In genomic region chr7:4202154-4202553, GRCh38 we compare ENCODE assay signal across 1 cellular context.
TF ChIP-seq lines count a peak whose summit lies in the region.

No MANE protein-coding gene starts in this region.

TF ChIP-seq in SK-N-SH treated with all-trans-retinoic acid at 6 μM for 48 hours, 23 proteins besides CTCF, POLR2A, EP300 and RAD21 (continued from another document):
- TF ChIP-seq BACH2 (CRISPR knock-in tag; IDR thresholded peaks at IDR 0.05; ENCODE audit: borderline replicate concordance) (no peak), ARNTL (CRISPR knock-in tag; IDR thresholded peaks at IDR 0.05; ENCODE audit: borderline replicate concordance, low read depth) (no peak), TOX (CRISPR knock-in tag; IDR thresholded peaks at IDR 0.05; ENCODE audit: borderline replicate concordance) (no peak), ZC3H10 (CRISPR knock-in tag; IDR thresholded peaks at IDR 0.05) (no peak), PPARA (CRISPR knock-in tag; IDR thresholded peaks at IDR 0.05; ENCODE audit: borderline replicate concordance) (no peak), ZNF70 (CRISPR knock-in tag; IDR thresholded peaks at IDR 0.05) (no peak), ZFP3 (CRISPR knock-in tag; IDR thresholded peaks at IDR 0.05) (no peak), ZNF8 (CRISPR knock-in tag; IDR thresholded peaks at IDR 0.05) (no peak), CSDC2 (CRISPR knock-in tag; IDR thresholded peaks at IDR 0.05) (no peak)
- TF ChIP-seq, protein P1, sequence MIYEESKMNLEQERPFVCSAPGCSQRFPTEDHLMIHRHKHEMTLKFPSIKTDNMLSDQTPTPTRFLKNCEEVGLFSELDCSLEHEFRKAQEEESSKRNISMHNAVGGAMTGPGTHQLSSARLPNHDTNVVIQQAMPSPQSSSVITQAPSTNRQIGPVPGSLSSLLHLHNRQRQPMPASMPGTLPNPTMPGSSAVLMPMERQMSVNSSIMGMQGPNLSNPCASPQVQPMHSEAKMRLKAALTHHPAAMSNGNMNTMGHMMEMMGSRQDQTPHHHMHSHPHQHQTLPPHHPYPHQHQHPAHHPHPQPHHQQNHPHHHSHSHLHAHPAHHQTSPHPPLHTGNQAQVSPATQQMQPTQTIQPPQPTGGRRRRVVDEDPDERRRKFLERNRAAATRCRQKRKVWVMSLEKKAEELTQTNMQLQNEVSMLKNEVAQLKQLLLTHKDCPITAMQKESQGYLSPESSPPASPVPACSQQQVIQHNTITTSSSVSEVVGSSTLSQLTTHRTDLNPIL (CRISPR knock-in tag; IDR thresholded peaks at IDR 0.05; ENCODE audit: low read depth) = no peak
TF ChIP-seq in SK-N-SH treated with all-trans-retinoic acid at 6 μM for 48 hours: peak in this region for 0.
